In the genomic region with DNA sequence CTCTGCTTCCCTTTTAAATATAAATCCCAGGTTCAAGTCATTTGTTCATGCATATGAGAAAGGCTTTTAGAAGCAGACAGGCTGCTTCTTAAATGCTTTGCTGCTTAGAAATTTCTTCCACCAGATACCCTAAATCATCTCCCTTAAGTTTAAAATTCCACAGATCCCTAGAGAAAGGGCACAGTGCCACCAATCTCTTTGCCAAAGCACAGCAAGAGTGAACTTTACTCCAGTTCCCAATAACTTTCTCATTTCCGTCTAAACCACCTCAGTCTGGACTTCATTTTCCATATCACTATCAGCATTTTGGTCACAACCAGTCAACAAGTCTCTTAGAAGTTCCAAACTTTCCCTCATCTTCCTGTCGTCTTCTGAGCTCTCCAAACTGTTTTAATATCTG, we compare ENCODE assay signal across 20 cellular contexts.
DNase-seq lines count a peak whose midpoint lies in the region; ATAC-seq and TF ChIP-seq lines count a peak whose summit lies in the region.
"Had no signal": no experiment of that assay in that cellular context is flagged by ENCODE, and none has a peak within 500 bp of the region (broad histone marks: within the 10 kb centered on the region; RNA-seq: fewer than 3 reads in every experiment).

No MANE protein-coding gene starts in this region.

- H3K27me3 ChIP-seq in GM23248 (replicated peaks; ENCODE audit: insufficient read depth) (no peaks in the 10 kb centered on the region), neural progenitor cell (no peaks in the 10 kb centered on the region)

- no peaks in the 10 kb centered on the region for H4K20me1 ChIP-seq in GM23248 (ENCODE audit: insufficient read depth)
- H4K20me1 ChIP-seq in neural progenitor cell (ENCODE audit: low read depth): no peaks in the 10 kb centered on the region

- no peak overlapping the region for H3K27ac ChIP-seq in GM23248
- no peak overlapping the region for H3K27ac ChIP-seq in neural progenitor cell
- H3K27ac ChIP-seq: A549, C4-2B had no signal

- H3K36me3 Mint-ChIP-seq in neural progenitor cell: no peaks in the 10 kb centered on the region

- 20 to 28% methylated on average over 2 of the region's 2 CpGs for WGBS in GM23248 (ENCODE audit: low coverage in 1 of 2, low lambda C conversion rate in 2 of 2, missing lambda C conversion rate in 2 of 2), 2 experiments

- H3K4me2 ChIP-seq in GM23248 (ENCODE audit: unreplicated experiment): no peak overlapping the region
- H3K4me2 ChIP-seq in neural progenitor cell: no peak overlapping the region
- H3K4me2 ChIP-seq: A549 had no signal

- H3K36me3 ChIP-seq in GM23248 (ENCODE audit: low read depth): no peaks in the 10 kb centered on the region
- H3K36me3 ChIP-seq in neural progenitor cell: no peaks in the 10 kb centered on the region

- H3K9me3 ChIP-seq in GM23248 (ENCODE audit: low read depth) (no peaks in the 10 kb centered on the region), neural progenitor cell (ENCODE audit: low read depth) (no peaks in the 10 kb centered on the region)
- H3K9me3 ChIP-seq: A549 had no signal

- DNase-seq in GM23248 (peak; percentile 23), astrocyte of the cerebellum (ENCODE audit: low read depth) (peak; percentile 9), fibroblast of mammary gland (ENCODE audit: low read depth) (peak; percentile 16), neural progenitor cell (ENCODE audit: low spot score) (no peak), AG08395 (ENCODE audit: low spot score) (no peak), NCI-H1105 (lab: John Stamatoyannopoulos, UW) (no peak)
- DNase-seq: DMS 273 treated with DMSO at 0.1 percent for 48 hours, DND-41, Kasumi-1, MM.1S, NCI-H1092, NCI-H1694 treated with DMSO at 0.1 percent for 48 hours, NCI-H510A, NCI-H774, RPMI8226, SHP77 treated with DMSO at 0.1 percent for 48 hours had no signal

- H3K9me3 Mint-ChIP-seq in neural progenitor cell: no peaks in the 10 kb centered on the region

- H2AFZ ChIP-seq in GM23248: no peak overlapping the region
- peak overlapping the region; percentile 82 for H2AFZ ChIP-seq in neural progenitor cell (replicated peaks)

- H3K4me3 ChIP-seq in GM23248: no peak overlapping the region
- no peak overlapping the region for H3K4me3 ChIP-seq in astrocyte of the cerebellum (ENCODE audit: low read depth, low read length)
- no peak overlapping the region for H3K4me3 ChIP-seq in fibroblast of mammary gland (ENCODE audit: control insufficient read depth, low read depth, low read length)
- H3K4me3 ChIP-seq in neural progenitor cell: no peak overlapping the region
- H3K4me3 ChIP-seq: A549 had no signal

- H3K9me2 ChIP-seq in GM23248 (ENCODE audit: insufficient read depth): 0 out of 2 replicates have a peak, but pooled peaks cover 7% of the 10 kb centered on the region

- no peaks in the 10 kb centered on the region for H3K27me3 Mint-ChIP-seq in neural progenitor cell (ENCODE audit: insufficient read depth, low read depth)

- H3K4me3 Mint-ChIP-seq in neural progenitor cell: no peak overlapping the region

- H3K79me2 ChIP-seq in GM23248 (ENCODE audit: insufficient read depth): no peaks in the 10 kb centered on the region
- H3K79me2 ChIP-seq in neural progenitor cell (ENCODE audit: low read depth): no peaks in the 10 kb centered on the region

- TF ChIP-seq CTCF in astrocyte of the cerebellum (IDR thresholded peaks at IDR 0.05; ENCODE audit: low read depth, low read length, missing control alignments): no peak
- no peak for TF ChIP-seq CTCF in fibroblast of mammary gland (conservative IDR thresholded peaks at IDR 0.05; ENCODE audit: control insufficient read depth, insufficient read depth, low read depth, low read length)
- TF ChIP-seq CTCF in neural progenitor cell (IDR thresholded peaks at IDR 0.05): no peak

- ATAC-seq in GM21360 (IDR thresholded peaks at IDR 0.05; ENCODE audit: unreplicated experiment): no peak
- ATAC-seq: A549, HCT116 had no signal

- H3F3A ChIP-seq in GM23248 (ENCODE audit: insufficient read depth): no peaks in the 10 kb centered on the region
- no peaks in the 10 kb centered on the region for H3F3A ChIP-seq in neural progenitor cell (ENCODE audit: low read depth)

- no peak overlapping the region for H3K27ac Mint-ChIP-seq in neural progenitor cell

- H3K4me1 Mint-ChIP-seq in neural progenitor cell: no peaks in the 10 kb centered on the region

- no peaks in the 10 kb centered on the region for H3K4me1 ChIP-seq in GM23248 (ENCODE audit: insufficient read depth)
- H3K4me1 ChIP-seq in neural progenitor cell: no peaks in the 10 kb centered on the region
- H3K4me1 ChIP-seq: A549 had no signal

- H3K9ac ChIP-seq in GM23248: no peak overlapping the region
- no peak overlapping the region for H3K9ac ChIP-seq in neural progenitor cell

- in situ Hi-C loops in GM23248 (cut with MboI): no loop called here
- in situ Hi-C loops in astrocyte of the cerebellum (cut with HindIII; ENCODE audit: low sequenced_read_pairs): no loop called here

Comparison
In these comparisons a context has a peak if more than half of its experiments do, and no peak if none do; other contexts are left out.
1. DNase-seq: peak in GM23248 (single experiment), astrocyte of the cerebellum (single experiment) and fibroblast of mammary gland (single experiment); none in neural progenitor cell (single experiment), AG08395 (single experiment) and NCI-H1105 (single experiment).